In genomic region chr9:114371986-114372917, GRCh38 we compare ENCODE assay signal across 8 cellular contexts. TPM values are rescaled to one million over a fixed set of nuclear protein-coding genes. Genes with fewer than 3 reads are reported as not detected.
DNase-seq lines count a peak whose midpoint lies in the region; ATAC-seq and TF ChIP-seq lines count a peak whose summit lies in the region.

No MANE protein-coding gene starts in this region.

- intact Hi-C loops in upper lobe of right lung (cut with DNase I), result no loop called here

- peaks cover 59% of the 10 kb centered on the region for H3K36me3 ChIP-seq in Loucy (ENCODE audit: insufficient read depth, low read length)
- H3K36me3 ChIP-seq in iPS-20b (ENCODE audit: insufficient read depth, low read depth, low read length), result peaks cover 29% of the 10 kb centered on the region
- peaks cover 73% of the 10 kb centered on the region for H3K36me3 ChIP-seq in upper lobe of right lung

- peaks cover 13% of the 10 kb centered on the region; the same call in 1 of the 2 replicates for H3F3A ChIP-seq in Loucy (ENCODE audit: low read depth)

- H3K4me3 ChIP-seq in Loucy (ENCODE audit: low read length, poor library complexity, severe bottlenecking), result peak overlapping the region; percentile 73
- H3K4me3 ChIP-seq in iPS-20b (ENCODE audit: low read length), result no peak overlapping the region
- H3K4me3 ChIP-seq in upper lobe of right lung, result no peak overlapping the region

- H3K4me2 ChIP-seq in Loucy (ENCODE audit: low read depth, low read length, poor library complexity, severe bottlenecking), result peak overlapping the region; percentile 95

- H3K27ac ChIP-seq in iPS-20b (ENCODE audit: low read length) (peak overlapping the region; percentile 81), upper lobe of right lung (peak overlapping the region; percentile 40)

- H3K4me1 Mint-ChIP-seq in mesothelial cell of epicardium, result no peaks in the 10 kb centered on the region

- H3K9me3 Mint-ChIP-seq in mesothelial cell of epicardium, result no peaks in the 10 kb centered on the region

- no peaks in the 10 kb centered on the region for H3K9me3 ChIP-seq in Loucy (ENCODE audit: insufficient read depth, low read depth, low read length)
- no peaks in the 10 kb centered on the region for H3K9me3 ChIP-seq in iPS-20b (ENCODE audit: insufficient read depth, low read depth, low read length)
- no peaks in the 10 kb centered on the region for H3K9me3 ChIP-seq in upper lobe of right lung

- H3K27me3 ChIP-seq in Loucy (ENCODE audit: insufficient read depth, low read length, poor library complexity, severe bottlenecking) (no peaks in the 10 kb centered on the region), iPS-20b (ENCODE audit: insufficient read depth, low read length) (no peaks in the 10 kb centered on the region), upper lobe of right lung (no peaks in the 10 kb centered on the region)

- no peaks in the 10 kb centered on the region for H3K9me2 ChIP-seq in Loucy (replicated peaks; ENCODE audit: low read depth, low read length)

- peaks cover 6% of the 10 kb centered on the region for H3K36me3 Mint-ChIP-seq in mesothelial cell of epicardium

- peaks cover 65% of the 10 kb centered on the region for H3K79me2 ChIP-seq in Loucy (ENCODE audit: insufficient read depth, low read length)

- H3K27ac Mint-ChIP-seq in mesothelial cell of epicardium, result no peak overlapping the region

- H2AFZ ChIP-seq in Loucy (ENCODE audit: low read length), result no peak overlapping the region

- H3K4me3 Mint-ChIP-seq in mesothelial cell of epicardium, result no peak overlapping the region

- DNase-seq in NCI-H82 (lab: John Stamatoyannopoulos, UW) (peak; percentile 9), NCI-H82 treated with DMSO at 0.1 percent for 48 hours (lab: John Stamatoyannopoulos, UW; ENCODE audit: unreplicated experiment) (no peak), activated gamma-delta T cell (lab: John Stamatoyannopoulos, UW) (peak; percentile 17), upper lobe of right lung (peak; percentile 69), mesothelial cell of epicardium (ENCODE audit: low spot score in 2 of 2, unreplicated experiment in 2 of 2) (no peak)

- no peaks in the 10 kb centered on the region for H3K27me3 Mint-ChIP-seq in mesothelial cell of epicardium (ENCODE audit: low read depth)

- H3K9ac ChIP-seq in Loucy (ENCODE audit: low read depth, low read length, poor library complexity, severe bottlenecking) (peak overlapping the region; percentile 82), iPS-20b (ENCODE audit: low read depth, low read length) (no peak overlapping the region)

- H3K4me1 ChIP-seq in Loucy (ENCODE audit: insufficient read depth, low read length, poor library complexity, severe bottlenecking) (peaks cover 67% of the 10 kb centered on the region), iPS-20b (ENCODE audit: insufficient read depth, low read length) (peaks cover 39% of the 10 kb centered on the region), upper lobe of right lung (peaks cover 40% of the 10 kb centered on the region)

- no peak for TF ChIP-seq CTCF in Loucy (conservative IDR thresholded peaks at IDR 0.05; ENCODE audit: low read length)
- no peak for TF ChIP-seq CTCF in upper lobe of right lung (IDR thresholded peaks at IDR 0.05)
- TF ChIP-seq CTCF in mesothelial cell of epicardium (IDR thresholded peaks at IDR 0.05; ENCODE audit: unreplicated experiment), result no peak

- no peaks in the 10 kb centered on the region for H4K20me1 ChIP-seq in Loucy (ENCODE audit: insufficient read depth, low read length, poor library complexity, severe bottlenecking)

- ATAC-seq in upper lobe of right lung (peak; percentile 67), HG03565 (IDR thresholded peaks at IDR 0.05; ENCODE audit: unreplicated experiment) (no peak)

RNA-seq across cellular contexts. Expression of gene AKNA, which starts 15.5 kb away (rescaled TPM):
- total RNA-seq in upper lobe of right lung (54.7 TPM), mesothelial cell of epicardium (19.6 to 24.0 TPM (median 23.1 TPM) in 3 replicates)

RNA-seq across cellular contexts. Expression of gene ORM2, which starts 42.6 kb away (rescaled TPM):
- total RNA-seq in upper lobe of right lung (3.9 TPM), mesothelial cell of epicardium (not detected in 3 replicates)

RNA-seq across cellular contexts. Expression of gene ORM1, which starts 49.4 kb away (rescaled TPM):
- total RNA-seq in upper lobe of right lung, result 5.2 TPM
- not detected in 3 replicates for total RNA-seq in mesothelial cell of epicardium

Comparison
In these comparisons a context has a peak if more than half of its experiments do, and no peak if none do; other contexts are left out.
1. DNase-seq: peak in NCI-H82 (single experiment), activated gamma-delta T cell (single experiment) and upper lobe of right lung (single experiment); none in NCI-H82 treated with DMSO at 0.1 percent for 48 hours (single experiment) and mesothelial cell of epicardium (0 of 2).